Comparison of ENCODE assay signal across 26 cellular contexts in genomic region chr2:54099370-54099769, GRCh38.
"Had no signal": no experiment of that assay in that cellular context is flagged by ENCODE, and none has a peak within 500 bp of the region (broad histone marks: within the 10 kb centered on the region; RNA-seq: fewer than 3 reads in every experiment).

No MANE protein-coding gene starts in this region.

- H3K36me3 Mint-ChIP-seq: activated naive CD8-positive, alpha-beta T cell treated with anti-CD3 and anti-CD28 coated beads, Interleukin-2, amount 10 ng/mL, durations not matched to agents 7 days and 5 days had no signal

- H3K4me1 ChIP-seq: SJCRH30 had no signal

- H3K9me2 ChIP-seq: SK-N-SH had no signal

- H3K9me3 Mint-ChIP-seq: activated CD4-positive, alpha-beta memory T cell treated with anti-CD3 and anti-CD28 coated beads, Interleukin-2, amount 10 ng/mL, durations not matched to agents 7 days and 5 days; activated naive CD8-positive, alpha-beta T cell treated with anti-CD3 and anti-CD28 coated beads, Interleukin-2, amount 10 ng/mL, durations not matched to agents 7 days and 5 days; activated T-cell treated with anti-CD3 and anti-CD28 coated beads, Interleukin-2, amount 50 U/mL, for 72 hours; T-helper 2 cell treated with Interferon-gamma antibody and Interleukin-4, amounts not matched to agents 5 μg/mL and 100 μg/mL, for 36 hours had no signal

- H3K36me3 ChIP-seq: adrenal gland, MG63, SJCRH30 had no signal

- H3K4me2 ChIP-seq: SK-N-SH had no signal

- ATAC-seq: activated T-cell treated with anti-CD3 and anti-CD28 coated beads, Interleukin-2, amount 50 U/mL, for 72 hours; Panc1 had no signal

- H3K9ac ChIP-seq: SK-N-SH had no signal

- FAIRE-seq: colon had no signal

- H3K4me3 ChIP-seq: adrenal gland, MG63, SJCRH30 had no signal

- H3K27ac ChIP-seq: adrenal gland, RWPE1, SJCRH30 had no signal

- H3K27me3 Mint-ChIP-seq: activated CD4-positive, alpha-beta memory T cell treated with anti-CD3 and anti-CD28 coated beads, Interleukin-2, amount 10 ng/mL, durations not matched to agents 7 days and 5 days; activated CD4-positive, alpha-beta T cell treated with anti-CD3 and anti-CD28 coated beads, Interleukin-2, amount 10 ng/mL, durations not matched to agents 7 days and 5 days; activated naive CD8-positive, alpha-beta T cell treated with anti-CD3 and anti-CD28 coated beads, Interleukin-2, amount 10 ng/mL, durations not matched to agents 7 days and 5 days had no signal

- H3K27me3 ChIP-seq: adrenal gland, MG63, SJCRH30 had no signal

- H3K9me3 ChIP-seq: adrenal gland, MG63, SJCRH30, SK-N-SH had no signal

- DNase-seq: activated CD4-positive, alpha-beta memory T cell treated with anti-CD3 and anti-CD28 coated beads, Interleukin-2, amount 10 ng/mL, durations not matched to agents 7 days and 5 days; activated CD4-positive, alpha-beta T cell treated with anti-CD3 and anti-CD28 coated beads, Interleukin-2, amount 10 ng/mL, durations not matched to agents 7 days and 5 days; activated CD4-positive, CD25-positive, alpha-beta regulatory T cell; activated naive CD4-positive, alpha-beta T cell treated with anti-CD3 and anti-CD28 coated beads, Interleukin-2, amount 50 U/mL, for 16 hours; activated naive CD8-positive, alpha-beta T cell treated with anti-CD3 and anti-CD28 coated beads, Interleukin-2, amount 10 ng/mL, durations not matched to agents 7 days and 5 days; activated T-cell treated with anti-CD3 and anti-CD28 coated beads for 4 hours; activated T-cell treated with anti-CD3 and anti-CD28 coated beads, Interleukin-2, amount 50 U/mL, for 72 hours; adrenal gland; anterior cingulate cortex; cerebellar nuclear complex; MG63; NCI-H1105; NCI-H1436; NCI-H1694 treated with DMSO at 0.1 percent for 48 hours; NCI-H2081; NCI-H446; NCI-H524; OCI-M1; Right ventricle myocardium superior; SJCRH30; SK-N-SH; SW 1271 had no signal

- H3K4me3 Mint-ChIP-seq: activated CD4-positive, alpha-beta memory T cell treated with anti-CD3 and anti-CD28 coated beads, Interleukin-2, amount 10 ng/mL, durations not matched to agents 7 days and 5 days; activated CD4-positive, alpha-beta T cell treated with anti-CD3 and anti-CD28 coated beads, Interleukin-2, amount 10 ng/mL, durations not matched to agents 7 days and 5 days; activated naive CD8-positive, alpha-beta T cell treated with anti-CD3 and anti-CD28 coated beads, Interleukin-2, amount 10 ng/mL, durations not matched to agents 7 days and 5 days; activated T-cell treated with anti-CD3 and anti-CD28 coated beads, Interleukin-2, amount 50 U/mL, for 72 hours; T-helper 2 cell treated with Interferon-gamma antibody and Interleukin-4, amounts not matched to agents 5 μg/mL and 100 μg/mL, for 36 hours had no signal

- H3K27ac Mint-ChIP-seq: activated CD4-positive, alpha-beta memory T cell treated with anti-CD3 and anti-CD28 coated beads, Interleukin-2, amount 10 ng/mL, durations not matched to agents 7 days and 5 days; activated CD4-positive, alpha-beta T cell treated with anti-CD3 and anti-CD28 coated beads, Interleukin-2, amount 10 ng/mL, durations not matched to agents 7 days and 5 days; activated naive CD8-positive, alpha-beta T cell treated with anti-CD3 and anti-CD28 coated beads, Interleukin-2, amount 10 ng/mL, durations not matched to agents 7 days and 5 days; activated T-cell treated with anti-CD3 and anti-CD28 coated beads, Interleukin-2, amount 50 U/mL, for 72 hours; T-helper 2 cell treated with Interferon-gamma antibody and Interleukin-4, amounts not matched to agents 5 μg/mL and 100 μg/mL, for 36 hours had no signal
